16 cellular contexts compared by ENCODE assay signal in the genomic region with DNA sequence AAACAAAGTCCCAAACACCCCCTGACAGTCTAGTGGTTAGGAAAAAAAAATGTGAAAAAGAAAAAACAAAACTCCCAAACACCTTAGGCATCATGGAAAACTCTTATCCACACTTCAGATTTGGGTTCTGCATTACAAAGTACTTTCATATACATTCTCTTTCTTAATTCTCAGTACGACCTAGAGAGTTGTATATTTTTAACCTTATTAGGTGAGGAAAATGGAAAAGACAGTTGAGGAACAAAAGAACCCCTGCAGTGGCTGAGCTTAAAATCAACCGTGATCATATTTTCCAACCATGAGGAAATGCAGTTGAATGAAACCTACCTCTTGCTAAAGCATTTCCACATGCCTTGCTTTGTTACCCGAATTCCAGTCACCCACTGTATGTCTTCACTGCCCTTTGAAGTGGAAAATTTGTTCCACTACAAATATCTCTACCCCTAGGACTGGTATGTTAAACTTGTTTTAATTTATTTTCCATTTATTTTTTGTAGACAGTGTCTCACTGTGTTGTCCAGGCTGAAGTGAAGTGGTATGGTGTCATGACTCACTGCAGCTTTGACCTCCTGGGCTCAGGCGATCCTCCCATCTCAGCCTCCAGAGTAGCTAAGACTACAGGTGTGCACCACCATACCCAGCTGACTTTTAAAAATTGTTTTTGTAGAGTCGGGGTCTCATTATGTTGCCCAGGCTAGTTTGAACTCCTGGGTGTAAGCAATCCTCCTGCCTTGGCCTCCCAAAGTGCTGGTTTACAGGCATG. TPM values are rescaled to one million over a fixed set of nuclear protein-coding genes. Genes with fewer than 3 reads are reported as not detected.
A peak's percentile ranks its signal among the peaks of the same experiment; 100 is the strongest.
DNase-seq lines count a peak whose midpoint lies in the region; ATAC-seq lines count a peak whose summit lies in the region.
"Had no signal": no experiment of that assay in that cellular context is flagged by ENCODE, and none has a peak within 500 bp of the region (broad histone marks: within the 10 kb centered on the region; RNA-seq: fewer than 3 reads in every experiment).

No MANE protein-coding gene starts in this region.

- no peaks in the 10 kb centered on the region for H3K27me3 ChIP-seq in naive thymus-derived CD4-positive, alpha-beta T cell (ENCODE audit: control insufficient read depth in 2 of 2, insufficient read depth in 2 of 2, low read length in 2 of 2)
- H3K27me3 ChIP-seq: dorsolateral prefrontal cortex, gastrocnemius medialis, transverse colon had no signal

- H3K9me3 Mint-ChIP-seq in activated naive CD4-positive, alpha-beta T cell treated with anti-CD3 and anti-CD28 coated beads, Interleukin-2, amount 50 U/mL, for 72 hours, result no peaks in the 10 kb centered on the region
- no peaks in the 10 kb centered on the region for H3K9me3 Mint-ChIP-seq in activated naive CD4-positive, alpha-beta T cell treated with anti-CD3 and anti-CD28 coated beads, Interleukin-2, amount 10 ng/mL, durations not matched to agents 7 days and 5 days
- H3K9me3 Mint-ChIP-seq in activated naive CD8-positive, alpha-beta T cell (ENCODE audit: low read depth), result no peaks in the 10 kb centered on the region
- H3K9me3 Mint-ChIP-seq in naive thymus-derived CD4-positive, alpha-beta T cell, result no peaks in the 10 kb centered on the region

- H3K27ac Mint-ChIP-seq in activated naive CD4-positive, alpha-beta T cell treated with anti-CD3 and anti-CD28 coated beads, Interleukin-2, amount 50 U/mL, for 72 hours, result peak overlapping the region; percentile 2 to 86
- no peak overlapping the region for H3K27ac Mint-ChIP-seq in activated naive CD4-positive, alpha-beta T cell treated with anti-CD3 and anti-CD28 coated beads, Interleukin-2, amount 10 ng/mL, durations not matched to agents 7 days and 5 days
- peak overlapping the region; percentile 61 for H3K27ac Mint-ChIP-seq in activated naive CD8-positive, alpha-beta T cell
- H3K27ac Mint-ChIP-seq in naive thymus-derived CD4-positive, alpha-beta T cell, result peak overlapping the region in 8 of 9 donors; percentile 12 to 66 (median 52)

- H3K27ac ChIP-seq in naive thymus-derived CD4-positive, alpha-beta T cell (ENCODE audit: low read depth, low read length), result no peak overlapping the region
- H3K27ac ChIP-seq: dorsolateral prefrontal cortex, transverse colon had no signal

- no peaks in the 10 kb centered on the region for H3K9me3 ChIP-seq in naive thymus-derived CD4-positive, alpha-beta T cell (ENCODE audit: control insufficient read depth in 2 of 3, low read length in 3 of 3)
- H3K9me3 ChIP-seq: gastrocnemius medialis, HAP-1, transverse colon had no signal

- CTCF ChIA-PET in activated naive CD4-positive, alpha-beta T cell treated with anti-CD3 and anti-CD28 coated beads, Interleukin-2, amount 10 ng/mL, durations not matched to agents 7 days and 5 days (lab: Charles Lee), result interaction anchor here (1.1 kb wide), 1 partner anchor 59 kb away, joined by 4 read pairs; no protein-coding TSS in a partner anchor
- CTCF ChIA-PET in naive thymus-derived CD4-positive, alpha-beta T cell (lab: Charles Lee), result interaction anchor here (1.0 to 1.1 kb wide), 2 partner anchors 27 to 74 kb away, joined by 3 read pairs; no protein-coding TSS in a partner anchor

- POLR2A ChIA-PET in naive thymus-derived CD4-positive, alpha-beta T cell (lab: Charles Lee), result interaction anchor here (0.9 to 1.0 kb wide), 3 partner anchors 9 to 76 kb away, joined by 4 to 5 read pairs (median 5); no protein-coding TSS in a partner anchor

- no peak for DNase-seq in activated naive CD4-positive, alpha-beta T cell treated with anti-CD3 and anti-CD28 coated beads, Interleukin-2, amount 50 U/mL, for 72 hours (ENCODE audit: low spot score in 2 of 2)
- no peak for DNase-seq in activated naive CD4-positive, alpha-beta T cell treated with anti-CD3 and anti-CD28 coated beads, Interleukin-2, amount 10 ng/mL, durations not matched to agents 7 days and 5 days
- DNase-seq in naive thymus-derived CD4-positive, alpha-beta T cell, result peak in 1 of 9 donors; percentile 26
- no peak for DNase-seq in GM19240 (ENCODE audit: insufficient read length, low spot score)
- DNase-seq: dorsolateral prefrontal cortex, gastrocnemius medialis, Karpas-422, NCI-H1092 treated with DMSO at 0.1 percent for 48 hours, NCI-H2081 treated with DMSO at 0.1 percent for 48 hours, occipital lobe, transverse colon had no signal

- peaks cover 16 to 29% of the 10 kb centered on the region in 2 donors for H3K4me1 ChIP-seq in naive thymus-derived CD4-positive, alpha-beta T cell (ENCODE audit: control insufficient read depth in 2 of 2, insufficient read depth in 2 of 2, low read length in 2 of 2)
- H3K4me1 ChIP-seq: gastrocnemius medialis had no signal

- intact Hi-C loops in naive thymus-derived CD4-positive, alpha-beta T cell (cut with micrococcal nuclease), result no loop called here

- H3K4me3 ChIP-seq in naive thymus-derived CD4-positive, alpha-beta T cell (ENCODE audit: low read length), result no peak overlapping the region
- H3K4me3 ChIP-seq: dorsolateral prefrontal cortex, gastrocnemius medialis, HAP-1, transverse colon had no signal

- peaks cover 40% of the 10 kb centered on the region for H3K4me1 Mint-ChIP-seq in activated naive CD4-positive, alpha-beta T cell treated with anti-CD3 and anti-CD28 coated beads, Interleukin-2, amount 10 ng/mL, durations not matched to agents 7 days and 5 days
- peaks cover 33% of the 10 kb centered on the region for H3K4me1 Mint-ChIP-seq in activated naive CD8-positive, alpha-beta T cell (ENCODE audit: low read depth)
- peaks cover 29 to 52% (median 47%) of the 10 kb centered on the region in 7 donors for H3K4me1 Mint-ChIP-seq in naive thymus-derived CD4-positive, alpha-beta T cell

- H3K4me3 Mint-ChIP-seq in activated naive CD4-positive, alpha-beta T cell treated with anti-CD3 and anti-CD28 coated beads, Interleukin-2, amount 10 ng/mL, durations not matched to agents 7 days and 5 days, result no peak overlapping the region
- no peak overlapping the region for H3K4me3 Mint-ChIP-seq in activated naive CD8-positive, alpha-beta T cell
- H3K4me3 Mint-ChIP-seq in naive thymus-derived CD4-positive, alpha-beta T cell, result peak overlapping the region in 3 of 10 donors; percentile 41 to 69 (median 63)

- no peaks in the 10 kb centered on the region for H3K27me3 Mint-ChIP-seq in activated naive CD4-positive, alpha-beta T cell treated with anti-CD3 and anti-CD28 coated beads, Interleukin-2, amount 10 ng/mL, durations not matched to agents 7 days and 5 days
- H3K27me3 Mint-ChIP-seq in activated naive CD8-positive, alpha-beta T cell, result no peaks in the 10 kb centered on the region
- H3K27me3 Mint-ChIP-seq in naive thymus-derived CD4-positive, alpha-beta T cell, result no peaks in the 10 kb centered on the region

- no peaks in the 10 kb centered on the region for H3K36me3 Mint-ChIP-seq in activated naive CD4-positive, alpha-beta T cell treated with anti-CD3 and anti-CD28 coated beads, Interleukin-2, amount 50 U/mL, for 72 hours
- H3K36me3 Mint-ChIP-seq in activated naive CD4-positive, alpha-beta T cell treated with anti-CD3 and anti-CD28 coated beads, Interleukin-2, amount 10 ng/mL, durations not matched to agents 7 days and 5 days, result no peaks in the 10 kb centered on the region
- no peaks in the 10 kb centered on the region for H3K36me3 Mint-ChIP-seq in activated naive CD8-positive, alpha-beta T cell
- H3K36me3 Mint-ChIP-seq in naive thymus-derived CD4-positive, alpha-beta T cell, result peaks cover 0 to 12% (median 6%) of the 10 kb centered on the region in 5 donors

- ATAC-seq in activated naive CD4-positive, alpha-beta T cell treated with anti-CD3 and anti-CD28 coated beads, Interleukin-2, amount 50 U/mL, for 72 hours, result peak; percentile 72 to 75
- no peak for ATAC-seq in naive thymus-derived CD4-positive, alpha-beta T cell
- ATAC-seq in HG02884 (IDR thresholded peaks at IDR 0.05; ENCODE audit: unreplicated experiment) (no peak), GM21447 (IDR thresholded peaks at IDR 0.05; ENCODE audit: unreplicated experiment) (no peak), HG03521 (IDR thresholded peaks at IDR 0.05; ENCODE audit: unreplicated experiment) (no peak)
- ATAC-seq: gastrocnemius medialis had no signal

- H3K36me3 ChIP-seq in naive thymus-derived CD4-positive, alpha-beta T cell (ENCODE audit: control insufficient read depth in 2 of 3, insufficient read depth in 3 of 3, low read length in 3 of 3), result no peaks in the 10 kb centered on the region
- H3K36me3 ChIP-seq: HAP-1, transverse colon had no signal

RNA-seq across cellular contexts. Expression of gene LPIN2, which starts 56.9 kb away (rescaled TPM):
- 100 to 1,000 TPM in 1 of 2 donors, 10 to 100 TPM in 1; 66.0 to 113 TPM for total RNA-seq in activated naive CD4-positive, alpha-beta T cell treated with anti-CD3 and anti-CD28 coated beads, Interleukin-2, amount 50 U/mL, for 72 hours
- total RNA-seq in naive thymus-derived CD4-positive, alpha-beta T cell, result 100 to 1,000 TPM in 1 of 5 experiments, 10 to 100 TPM in 4; 58.8 to 133 (median 73.6) TPM
- polyA plus RNA-seq in naive thymus-derived CD4-positive, alpha-beta T cell, result 10 to 100 TPM; 63.7 to 73.1 TPM

Comparison
In these comparisons a context has a peak if more than half of its experiments do, and no peak if none do; other contexts are left out.
1. ATAC-seq: peak in activated naive CD4-positive, alpha-beta T cell treated with anti-CD3 and anti-CD28 coated beads, Interleukin-2, amount 50 U/mL, for 72 hours (2 of 2); none in naive thymus-derived CD4-positive, alpha-beta T cell (single experiment), HG02884 (single experiment), GM21447 (single experiment) and HG03521 (single experiment).